Comparison of ENCODE assay signal across 1 cellular context in the genomic region with DNA sequence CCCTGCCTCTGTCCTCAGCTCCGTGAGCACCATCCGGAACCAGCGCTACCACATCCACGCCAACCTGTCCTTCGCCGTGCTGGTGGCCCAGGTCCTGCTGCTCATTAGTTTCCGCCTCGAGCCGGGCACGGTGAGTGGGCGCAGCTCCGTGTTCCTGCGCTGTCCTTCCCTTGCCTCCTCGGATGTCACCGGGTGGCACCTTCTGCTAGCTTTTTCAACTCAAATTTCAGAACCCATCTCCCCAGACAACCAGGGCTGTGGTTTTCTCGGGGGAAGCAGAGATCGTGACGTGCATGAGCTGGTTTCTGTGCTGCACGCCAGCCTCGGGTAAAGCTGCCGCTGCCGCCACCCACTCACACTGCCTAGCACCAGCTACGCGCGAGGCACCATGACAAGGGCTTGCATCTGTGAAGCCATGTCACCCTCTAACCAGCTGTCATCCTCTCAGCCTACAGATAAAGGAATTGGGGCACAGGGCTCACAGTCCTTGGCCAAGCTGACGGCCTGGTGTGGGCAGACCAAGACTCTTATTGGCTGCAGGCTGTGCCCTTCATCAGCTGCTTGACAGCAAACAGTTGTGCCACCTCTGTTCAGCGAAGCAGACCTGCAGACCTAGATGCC.
TF ChIP-seq lines count a peak whose summit lies in the region.

No MANE protein-coding gene starts in this region.

TF ChIP-seq in WTC11, 78 proteins besides CTCF, POLR2A, EP300 and RAD21 (continued from another document):
- TF ChIP-seq, protein P1, sequence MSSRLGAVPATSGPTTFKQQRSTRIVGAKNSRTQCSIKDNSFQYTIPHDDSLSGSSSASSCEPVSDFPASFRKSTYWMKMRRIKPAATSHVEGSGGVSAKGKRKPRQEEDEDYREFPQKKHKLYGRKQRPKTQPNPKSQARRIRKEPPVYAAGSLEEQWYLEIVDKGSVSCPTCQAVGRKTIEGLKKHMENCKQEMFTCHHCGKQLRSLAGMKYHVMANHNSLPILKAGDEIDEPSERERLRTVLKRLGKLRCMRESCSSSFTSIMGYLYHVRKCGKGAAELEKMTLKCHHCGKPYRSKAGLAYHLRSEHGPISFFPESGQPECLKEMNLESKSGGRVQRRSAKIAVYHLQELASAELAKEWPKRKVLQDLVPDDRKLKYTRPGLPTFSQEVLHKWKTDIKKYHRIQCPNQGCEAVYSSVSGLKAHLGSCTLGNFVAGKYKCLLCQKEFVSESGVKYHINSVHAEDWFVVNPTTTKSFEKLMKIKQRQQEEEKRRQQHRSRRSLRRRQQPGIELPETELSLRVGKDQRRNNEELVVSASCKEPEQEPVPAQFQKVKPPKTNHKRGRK (CRISPR knock-in tag; IDR thresholded peaks at IDR 0.05; ENCODE audit: borderline replicate concordance), result no peak
- no peak for TF ChIP-seq FOXJ3 (CRISPR knock-in tag; IDR thresholded peaks at IDR 0.05; ENCODE audit: borderline replicate concordance)
- TF ChIP-seq NFATC4 (CRISPR knock-in tag; IDR thresholded peaks at IDR 0.05), result no peak
- TF ChIP-seq, protein P2, sequence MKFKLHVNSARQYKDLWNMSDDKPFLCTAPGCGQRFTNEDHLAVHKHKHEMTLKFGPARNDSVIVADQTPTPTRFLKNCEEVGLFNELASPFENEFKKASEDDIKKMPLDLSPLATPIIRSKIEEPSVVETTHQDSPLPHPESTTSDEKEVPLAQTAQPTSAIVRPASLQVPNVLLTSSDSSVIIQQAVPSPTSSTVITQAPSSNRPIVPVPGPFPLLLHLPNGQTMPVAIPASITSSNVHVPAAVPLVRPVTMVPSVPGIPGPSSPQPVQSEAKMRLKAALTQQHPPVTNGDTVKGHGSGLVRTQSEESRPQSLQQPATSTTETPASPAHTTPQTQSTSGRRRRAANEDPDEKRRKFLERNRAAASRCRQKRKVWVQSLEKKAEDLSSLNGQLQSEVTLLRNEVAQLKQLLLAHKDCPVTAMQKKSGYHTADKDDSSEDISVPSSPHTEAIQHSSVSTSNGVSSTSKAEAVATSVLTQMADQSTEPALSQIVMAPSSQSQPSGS (CRISPR knock-in tag; IDR thresholded peaks at IDR 0.05; ENCODE audit: borderline replicate concordance, low read depth), result no peak
- TF ChIP-seq GABPB1 (CRISPR knock-in tag; IDR thresholded peaks at IDR 0.05), result no peak
- TF ChIP-seq, protein P3, sequence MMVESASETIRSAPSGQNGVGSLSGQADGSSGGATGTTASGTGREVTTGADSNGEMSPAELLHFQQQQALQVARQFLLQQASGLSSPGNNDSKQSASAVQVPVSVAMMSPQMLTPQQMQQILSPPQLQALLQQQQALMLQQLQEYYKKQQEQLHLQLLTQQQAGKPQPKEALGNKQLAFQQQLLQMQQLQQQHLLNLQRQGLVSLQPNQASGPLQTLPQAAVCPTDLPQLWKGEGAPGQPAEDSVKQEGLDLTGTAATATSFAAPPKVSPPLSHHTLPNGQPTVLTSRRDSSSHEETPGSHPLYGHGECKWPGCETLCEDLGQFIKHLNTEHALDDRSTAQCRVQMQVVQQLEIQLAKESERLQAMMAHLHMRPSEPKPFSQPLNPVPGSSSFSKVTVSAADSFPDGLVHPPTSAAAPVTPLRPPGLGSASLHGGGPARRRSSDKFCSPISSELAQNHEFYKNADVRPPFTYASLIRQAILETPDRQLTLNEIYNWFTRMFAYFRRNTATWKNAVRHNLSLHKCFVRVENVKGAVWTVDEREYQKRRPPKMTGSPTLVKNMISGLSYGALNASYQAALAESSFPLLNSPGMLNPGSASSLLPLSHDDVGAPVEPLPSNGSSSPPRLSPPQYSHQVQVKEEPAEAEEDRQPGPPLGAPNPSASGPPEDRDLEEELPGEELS (CRISPR knock-in tag; IDR thresholded peaks at IDR 0.05), result no peak
- TF ChIP-seq, protein P4, sequence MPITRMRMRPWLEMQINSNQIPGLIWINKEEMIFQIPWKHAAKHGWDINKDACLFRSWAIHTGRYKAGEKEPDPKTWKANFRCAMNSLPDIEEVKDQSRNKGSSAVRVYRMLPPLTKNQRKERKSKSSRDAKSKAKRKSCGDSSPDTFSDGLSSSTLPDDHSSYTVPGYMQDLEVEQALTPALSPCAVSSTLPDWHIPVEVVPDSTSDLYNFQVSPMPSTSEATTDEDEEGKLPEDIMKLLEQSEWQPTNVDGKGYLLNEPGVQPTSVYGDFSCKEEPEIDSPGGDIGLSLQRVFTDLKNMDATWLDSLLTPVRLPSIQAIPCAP (CRISPR knock-in tag; IDR thresholded peaks at IDR 0.05), result no peak
- TF ChIP-seq ZNF396 (CRISPR knock-in tag; IDR thresholded peaks at IDR 0.05; ENCODE audit: borderline replicate concordance), result no peak
- TF ChIP-seq SP1 (CRISPR knock-in tag; conservative IDR thresholded peaks at IDR 0.05), result no peak
